In genomic region chr3:188157407-188157806, GRCh38 we compare ENCODE assay signal across 1 cellular context.
A peak's percentile ranks its signal among the peaks of the same experiment; 100 is the strongest.
TF ChIP-seq lines count a peak whose summit lies in the region.

No MANE protein-coding gene starts in this region.

TF ChIP-seq in H1, 55 proteins besides CTCF, POLR2A, EP300 and RAD21:
- TF ChIP-seq POLR2AphosphoS5 (IDR thresholded peaks at IDR 0.05; ENCODE audit: low read depth, low read length) (peak; percentile 23; the same call in 1 of the 2 replicates), CHD2 (IDR thresholded peaks at IDR 0.05; ENCODE audit: low read length) (no peak)
TF ChIP-seq in H1: peak in this region for 1.
